20 cellular contexts compared by ENCODE assay signal in genomic region chr17:52134641-52135040, GRCh38. TPM values are rescaled to one million over a fixed set of nuclear protein-coding genes. Genes with fewer than 3 reads are reported as not detected.
DNase-seq lines count a peak whose midpoint lies in the region; ATAC-seq, FAIRE-seq and TF ChIP-seq lines count a peak whose summit lies in the region.
"Had no signal": no experiment of that assay in that cellular context is flagged by ENCODE, and none has a peak within 500 bp of the region (broad histone marks: within the 10 kb centered on the region; RNA-seq: fewer than 3 reads in every experiment).

No MANE protein-coding gene starts in this region.

- no peak overlapping the region for H2AFZ ChIP-seq in IMR-90 (replicated peaks; ENCODE audit: low read length, poor library complexity)
- H2AFZ ChIP-seq in mammary epithelial cell (ENCODE audit: low read depth, low read length) = no peak overlapping the region
- H2AFZ ChIP-seq in keratinocyte (ENCODE audit: control insufficient read depth, low read length) = no peak overlapping the region
- H2AFZ ChIP-seq: GM23338, PC-9 had no signal

- no peak for ATAC-seq in IMR-90 (ENCODE audit: low read depth)
- ATAC-seq in stimulated activated effector memory CD8-positive, alpha-beta T cell treated with anti-CD3 and anti-CD28 coated beads, Interleukin-12 subunit alpha, Interleukin-12 subunit beta, amount 100 ng/mL, for 72 hours = peak; percentile 31
- ATAC-seq: GM23338 had no signal

- H3K27ac Mint-ChIP-seq in stimulated activated effector memory CD8-positive, alpha-beta T cell treated with anti-CD3 and anti-CD28 coated beads, Interleukin-12 subunit alpha, Interleukin-12 subunit beta, amount 100 ng/mL, for 72 hours = no peak overlapping the region
- H3K27ac Mint-ChIP-seq: GM23338 had no signal

- no CpG with 5 or more reads among the region's 1 CpG for WGBS in IMR-90 (ENCODE audit: extremely low coverage in 2 of 2, insufficient read length in 1 of 2), 2 experiments
- 22% methylated on average over 1 of the region's 1 CpG for WGBS in mammary epithelial cell (ENCODE audit: low coverage, missing lambda C conversion rate)

- no peak overlapping the region for H2BK20ac ChIP-seq in IMR-90 (ENCODE audit: low read depth, low read length)

- peak overlapping the region; percentile 72 for H2AK9ac ChIP-seq in IMR-90 (replicated peaks; ENCODE audit: low read depth, low read length, poor library complexity)

- H3K36me3 Mint-ChIP-seq in stimulated activated effector memory CD8-positive, alpha-beta T cell treated with anti-CD3 and anti-CD28 coated beads, Interleukin-12 subunit alpha, Interleukin-12 subunit beta, amount 100 ng/mL, for 72 hours = no peaks in the 10 kb centered on the region

- no peak overlapping the region for H3K4me3 Mint-ChIP-seq in stimulated activated effector memory CD8-positive, alpha-beta T cell treated with anti-CD3 and anti-CD28 coated beads, Interleukin-12 subunit alpha, Interleukin-12 subunit beta, amount 100 ng/mL, for 72 hours
- H3K4me3 Mint-ChIP-seq: GM23338 had no signal

- no peak overlapping the region for H2BK5ac ChIP-seq in IMR-90 (ENCODE audit: low read depth, low read length, poor library complexity, severe bottlenecking)

- no TSS peak for BruUV-seq in IMR-90 (replicated peaks; lab: Mats Ljungman, UMichigan)
- BruUV-seq in mammary epithelial cell (replicated peaks; lab: Mats Ljungman, UMichigan) = no TSS peak

- H3K79me2 ChIP-seq in mammary epithelial cell (ENCODE audit: insufficient read depth, low read length) (no peaks in the 10 kb centered on the region), keratinocyte (ENCODE audit: control insufficient read depth, insufficient read depth, low read length) (no peaks in the 10 kb centered on the region)

- H4K20me1 ChIP-seq in IMR-90 (ENCODE audit: insufficient read depth, low read length) (no peaks in the 10 kb centered on the region), mammary epithelial cell (ENCODE audit: insufficient read depth, low read length) (no peaks in the 10 kb centered on the region), keratinocyte (ENCODE audit: control insufficient read depth, extremely low read depth, insufficient read depth, low read length) (no peaks in the 10 kb centered on the region)

- H3K4me1 ChIP-seq in IMR-90 (ENCODE audit: control insufficient read depth, insufficient read depth, low read length) (no peaks in the 10 kb centered on the region), mammary epithelial cell (ENCODE audit: insufficient read depth, low read length) (peaks cover 23% of the 10 kb centered on the region), keratinocyte (ENCODE audit: control insufficient read depth, extremely low read depth, insufficient read depth, low read length) (peaks cover 23% of the 10 kb centered on the region)

- in situ Hi-C loops in IMR-90 (cut with MboI; ENCODE audit: low sequenced_read_pairs) = no loop called here
- in situ Hi-C loops in mammary epithelial cell (cut with MboI; ENCODE audit: low sequenced_read_pairs in 2 of 2) = no loop called here

- H3K4me1 Mint-ChIP-seq in stimulated activated effector memory CD8-positive, alpha-beta T cell treated with anti-CD3 and anti-CD28 coated beads, Interleukin-12 subunit alpha, Interleukin-12 subunit beta, amount 100 ng/mL, for 72 hours = no peaks in the 10 kb centered on the region

- H3K79me1 ChIP-seq in IMR-90 (ENCODE audit: low read depth in 1 of 2, low read length in 2 of 2) = no peaks in the 10 kb centered on the region

- no peak overlapping the region for H3K4me3 ChIP-seq in IMR-90 (ENCODE audit: insufficient read depth, low read depth, low read length)
- H3K4me3 ChIP-seq in mammary epithelial cell (replicated peaks in 1 of 3; ENCODE audit: insufficient read depth in 1 of 3, low read depth in 2 of 3, low read length in 3 of 3) = no peak overlapping the region
- H3K4me3 ChIP-seq in keratinocyte (ENCODE audit: control insufficient read depth in 2 of 3, extremely low read depth in 1 of 3, insufficient read depth in 2 of 3, low read depth in 1 of 3, low read length in 3 of 3) = no peak overlapping the region
- H3K4me3 ChIP-seq: GM23338, PC-9 had no signal

- H3K27me3 ChIP-seq in IMR-90 (ENCODE audit: control insufficient read depth, insufficient read depth, low read length) (no peaks in the 10 kb centered on the region), mammary epithelial cell (ENCODE audit: insufficient read depth, low read length) (no peaks in the 10 kb centered on the region), keratinocyte (ENCODE audit: control insufficient read depth, extremely low read depth, insufficient read depth, low read length) (no peaks in the 10 kb centered on the region)

- DNase-seq in IMR-90 (no peak), mammary epithelial cell (peak; percentile 49), keratinocyte (ENCODE audit: low read depth, low spot score) (no peak), NCI-H128 (lab: John Stamatoyannopoulos, UW; ENCODE audit: unreplicated experiment) (no peak), hypothalamus (lab: John Stamatoyannopoulos, UW) (no peak), middle frontal gyrus (ENCODE audit: extremely low spot score, low spot score) (no peak)
- no peak for DNase-seq in stimulated activated effector memory CD8-positive, alpha-beta T cell treated with anti-CD3 and anti-CD28 coated beads, Interleukin-12 subunit alpha, Interleukin-12 subunit beta, amount 100 ng/mL, for 72 hours (ENCODE audit: low spot score in 2 of 2)
- DNase-seq: AML-193, GF-D8, HCEC 1CT, Kasumi-1, NCI-H1105, NCI-H187 treated with DMSO at 0.1 percent for 48 hours, NCI-H226, NCI-H524 treated with DMSO at 0.1 percent for 48 hours, PC-9 had no signal

- CTCF ChIA-PET in IMR-90 (lab: Yijun Ruan, JAX) (no interaction called here), mammary epithelial cell (lab: Charles Lee; ENCODE audit: low non-redundant PET) (no interaction called here)

- no peak overlapping the region for H4K8ac ChIP-seq in IMR-90 (ENCODE audit: low read depth in 2 of 2, low read length in 2 of 2)

- no peaks in the 10 kb centered on the region for H3K9me1 ChIP-seq in IMR-90 (ENCODE audit: insufficient read depth, low read length)
- no peaks in the 10 kb centered on the region for H3K9me1 ChIP-seq in keratinocyte (ENCODE audit: control insufficient read depth, extremely low read depth, insufficient read depth, low read length)

- intact Hi-C loops in IMR-90 (cut with micrococcal nuclease) = no loop called here
- intact Hi-C loops in mammary epithelial cell (cut with micrococcal nuclease) = no loop called here

- no peak overlapping the region for H3K4ac ChIP-seq in IMR-90 (ENCODE audit: low read depth, low read length)

- peak; percentile 39 for FAIRE-seq in keratinocyte (lab: Jason Lieb, UNC)

- H3K36me3 ChIP-seq in IMR-90 (ENCODE audit: control insufficient read depth, insufficient read depth, low read length) (no peaks in the 10 kb centered on the region), mammary epithelial cell (ENCODE audit: insufficient read depth, low read length) (no peaks in the 10 kb centered on the region), keratinocyte (ENCODE audit: control insufficient read depth in 2 of 2, extremely low read depth in 1 of 2, insufficient read depth in 2 of 2, low read length in 2 of 2) (no peaks in the 10 kb centered on the region)

- no peak overlapping the region for H2AK5ac ChIP-seq in IMR-90 (ENCODE audit: low read depth, low read length)

- H3K4me2 ChIP-seq in IMR-90 (ENCODE audit: low read depth, low read length) = no peak overlapping the region
- peak overlapping the region; percentile 10 for H3K4me2 ChIP-seq in mammary epithelial cell (ENCODE audit: insufficient read depth, low read depth, low read length)
- H3K4me2 ChIP-seq in keratinocyte (ENCODE audit: control insufficient read depth, extremely low read depth, insufficient read depth, low read depth, low read length) = no peak overlapping the region
- H3K4me2 ChIP-seq: GM23338, PC-9 had no signal

- H4K91ac ChIP-seq in IMR-90 (ENCODE audit: insufficient read depth, low read depth, low read length) = no peak overlapping the region

- H3K9me3 ChIP-seq in IMR-90 (ENCODE audit: control insufficient read depth, insufficient read depth, low read length) (peaks cover 10% of the 10 kb centered on the region), mammary epithelial cell (replicated peaks; ENCODE audit: insufficient read depth, low read length) (no peaks in the 10 kb centered on the region), keratinocyte (ENCODE audit: control insufficient read depth, low read depth, low read length) (no peaks in the 10 kb centered on the region)

- no peak for TF ChIP-seq RAD21 in IMR-90 (IDR thresholded peaks at IDR 0.05; ENCODE audit: low read length)

- TF ChIP-seq POLR2A in IMR-90 (IDR thresholded peaks at IDR 0.05; ENCODE audit: low read depth, low read length) = no peak

- H3K14ac ChIP-seq in IMR-90 (replicated peaks; ENCODE audit: low read depth, low read length) = no peak overlapping the region

- no peak for TF ChIP-seq CTCF in IMR-90 (conservative IDR thresholded peaks at IDR 0.05; ENCODE audit: low read depth, low read length)
- no peak for TF ChIP-seq CTCF in mammary epithelial cell (conservative IDR thresholded peaks at IDR 0.05 in 1 of 2, IDR thresholded peaks at IDR 0.05 in 1 of 2; ENCODE audit: extremely low read depth in 1 of 2, insufficient read depth in 1 of 2, low read depth in 1 of 2, low read length in 2 of 2)
- no peak for TF ChIP-seq CTCF in keratinocyte (optimal IDR thresholded peaks at IDR 0.05 in 1 of 3, IDR thresholded peaks at IDR 0.05 in 1 of 3, conservative IDR thresholded peaks at IDR 0.05 in 1 of 3; ENCODE audit: extremely low read depth in 1 of 3, insufficient read depth in 2 of 3, low read length in 3 of 3)

- POLR2A ChIA-PET in IMR-90 (lab: Charles Lee; ENCODE audit: unreplicated experiment) = no interaction called here

- no peak overlapping the region for H3K23ac ChIP-seq in IMR-90 (ENCODE audit: low read depth, low read length)

- no peak overlapping the region for H3K27ac ChIP-seq in IMR-90 (ENCODE audit: insufficient read depth, low read length)
- no peak overlapping the region for H3K27ac ChIP-seq in mammary epithelial cell (ENCODE audit: insufficient read depth, low read depth, low read length)
- H3K27ac ChIP-seq in keratinocyte (ENCODE audit: control insufficient read depth, insufficient read depth, low read length) = no peak overlapping the region
- H3K27ac ChIP-seq: C4-2B, HL-60, PC-9, RWPE1 had no signal

- no peak overlapping the region for H2BK120ac ChIP-seq in IMR-90 (ENCODE audit: low read depth, low read length)

- dilution Hi-C loops in IMR-90 (cut with HindIII; ENCODE audit: low sequenced_read_pairs, unreplicated experiment) (no loop called here), mammary epithelial cell (cut with HindIII; ENCODE audit: low sequenced_read_pairs) (no loop called here), keratinocyte (cut with MboI; ENCODE audit: extremely low pct_ligation_motif_present, low sequenced_read_pairs) (no loop called here)

- no peak overlapping the region for H3K56ac ChIP-seq in IMR-90 (ENCODE audit: extremely low read depth, insufficient read depth, low read length)

- H3K9me3 Mint-ChIP-seq in stimulated activated effector memory CD8-positive, alpha-beta T cell treated with anti-CD3 and anti-CD28 coated beads, Interleukin-12 subunit alpha, Interleukin-12 subunit beta, amount 100 ng/mL, for 72 hours = peaks cover 9% of the 10 kb centered on the region

- no peak overlapping the region for H2BK15ac ChIP-seq in IMR-90 (ENCODE audit: low read depth, low read length)

- H3K9ac ChIP-seq in IMR-90 (ENCODE audit: low read depth, low read length) (no peak overlapping the region), mammary epithelial cell (ENCODE audit: insufficient read depth, low read length) (no peak overlapping the region), keratinocyte (ENCODE audit: control insufficient read depth, extremely low read depth, insufficient read depth, low read length) (no peak overlapping the region)

- H4K5ac ChIP-seq in IMR-90 (ENCODE audit: low read depth, low read length) = no peak overlapping the region

- no peak overlapping the region for H3K18ac ChIP-seq in IMR-90 (ENCODE audit: low read depth, low read length)

RNA-seq across cellular contexts. Expression of gene CA10, which starts 23.9 kb away (rescaled TPM):
- total RNA-seq in IMR-90 (2012; rRNA removed) = not detected in 2 replicates
- not detected in 2 replicates for polyA plus RNA-seq in IMR-90 (2012; rRNA removed)
- polyA plus RNA-seq in IMR-90 (2012; cell fraction: cytosol; rRNA removed) = not detected in 2 replicates
- not detected in 2 replicates for polyA plus RNA-seq in IMR-90 (2012; cell fraction: nucleus; rRNA removed; ENCODE audit: low replicate concordance)
- under 1 TPM in 1 of 2 donors, not detected in 1; 0.85 TPM for total RNA-seq in mammary epithelial cell
- polyA plus RNA-seq in mammary epithelial cell = 0.31 TPM
- polyA minus RNA-seq in mammary epithelial cell = not detected
- polyA plus RNA-seq in keratinocyte = 0.80 to 2.9 TPM (median 2.2 TPM) in 3 replicates
- polyA plus RNA-seq in keratinocyte (2011; ENCODE audit: low read depth) = not detected
- polyA plus RNA-seq in keratinocyte (2011; cell fraction: cytosol; rRNA removed) = 1.5 and 2.2 TPM in 2 replicates
- 1.6 TPM in 2 replicates for polyA plus RNA-seq in keratinocyte (2011; cell fraction: nucleus; rRNA removed)
- polyA plus RNA-seq in keratinocyte (2012; ENCODE audit: low replicate concordance) = 1.7 TPM in 1 of 2 replicates, not detected in the other
- polyA minus RNA-seq in keratinocyte = 0.63 to 8.3 TPM (median 2.6 TPM) in 3 replicates
- 1.5 TPM for polyA minus RNA-seq in keratinocyte (2011; cell fraction: cytosol; rRNA and poly(A)+ RNA removed)
- 1.7 and 3.3 TPM in 2 replicates for polyA minus RNA-seq in keratinocyte (2011; cell fraction: nucleus; rRNA and poly(A)+ RNA removed)
- total RNA-seq: PC-9 had no signal
